In genomic region chr10:13820591-13821377, GRCh38 we compare ENCODE assay signal across 1 cellular context.
TF ChIP-seq lines count a peak whose summit lies in the region.

No MANE protein-coding gene starts in this region.

TF ChIP-seq in GM23338, 12 proteins besides CTCF, POLR2A, EP300 and RAD21 (continued from another document):
- TF ChIP-seq ZNF462 (CRISPR knock-in tag; IDR thresholded peaks at IDR 0.05), result no peak
